23 cellular contexts compared by ENCODE assay signal in genomic region chr7:106811472-106811871, GRCh38. TPM values are rescaled to one million over a fixed set of nuclear protein-coding genes. Genes with fewer than 3 reads are reported as not detected.
DNase-seq lines count a peak whose midpoint lies in the region; ATAC-seq and TF ChIP-seq lines count a peak whose summit lies in the region.
"Had no signal": no experiment of that assay in that cellular context is flagged by ENCODE, and none has a peak within 500 bp of the region (broad histone marks: within the 10 kb centered on the region; RNA-seq: fewer than 3 reads in every experiment).

No MANE protein-coding gene starts in this region.

- H3K27me3 Mint-ChIP-seq in central memory CD8-positive, alpha-beta T cell = no peaks in the 10 kb centered on the region
- H3K27me3 Mint-ChIP-seq in T-helper 2 cell treated with Interferon-gamma antibody and Interleukin-4, amounts not matched to agents 5 μg/mL and 100 μg/mL, for 36 hours (ENCODE audit: low read depth) = peaks cover 2% of the 10 kb centered on the region

- no peak for TF ChIP-seq POLR2A in upper lobe of left lung (IDR thresholded peaks at IDR 0.05)
- no peak for TF ChIP-seq POLR2A in esophagus muscularis mucosa (IDR thresholded peaks at IDR 0.05; ENCODE audit: low read depth)

- TF ChIP-seq CTCF in upper lobe of left lung (IDR thresholded peaks at IDR 0.05) (no peak), esophagus muscularis mucosa (IDR thresholded peaks at IDR 0.05) (no peak)

- H2AFZ ChIP-seq in GM23248 (peak overlapping the region; percentile 60; the same call in 1 of the 2 replicates), mesenchymal stem cell (ENCODE audit: low read depth, low read length) (no peak overlapping the region)

- H3K4me3 ChIP-seq in GM23248 = no peak overlapping the region
- H3K4me3 ChIP-seq in mesenchymal stem cell (ENCODE audit: insufficient read depth in 1 of 2, low read depth in 1 of 2, low read length in 2 of 2) = no peak overlapping the region
- H3K4me3 ChIP-seq in skeletal muscle tissue (ENCODE audit: low read length in 3 of 3) = no peak overlapping the region
- no peak overlapping the region for H3K4me3 ChIP-seq in upper lobe of left lung
- no peak overlapping the region for H3K4me3 ChIP-seq in esophagus muscularis mucosa

- no peaks in the 10 kb centered on the region for H3K9me3 Mint-ChIP-seq in central memory CD8-positive, alpha-beta T cell
- H3K9me3 Mint-ChIP-seq in T-helper 2 cell treated with Interferon-gamma antibody and Interleukin-4, amounts not matched to agents 5 μg/mL and 100 μg/mL, for 36 hours = no peaks in the 10 kb centered on the region
- H3K9me3 Mint-ChIP-seq: CD4-positive, CD25-positive, alpha-beta regulatory T cell; IgD-negative memory B cell had no signal

- H3K36me3 Mint-ChIP-seq in central memory CD8-positive, alpha-beta T cell (ENCODE audit: insufficient read depth) = no peaks in the 10 kb centered on the region
- H3K36me3 Mint-ChIP-seq in T-helper 2 cell treated with Interferon-gamma antibody and Interleukin-4, amounts not matched to agents 5 μg/mL and 100 μg/mL, for 36 hours (ENCODE audit: low read depth) = no peaks in the 10 kb centered on the region
- H3K36me3 Mint-ChIP-seq: CD4-positive, CD25-positive, alpha-beta regulatory T cell had no signal

- H3K9me2 ChIP-seq in GM23248 (ENCODE audit: insufficient read depth) = no peaks in the 10 kb centered on the region

- H3K4me2 ChIP-seq in GM23248 (ENCODE audit: unreplicated experiment) (no peak overlapping the region), mesenchymal stem cell (ENCODE audit: low read length, poor library complexity, severe bottlenecking) (no peak overlapping the region)

- no peak overlapping the region for H2BK12ac ChIP-seq in mesenchymal stem cell (ENCODE audit: low read length in 2 of 2)

- H4K8ac ChIP-seq in mesenchymal stem cell (ENCODE audit: low read length) = no peak overlapping the region

- H3K27ac ChIP-seq in GM23248 = no peak overlapping the region
- no peak overlapping the region for H3K27ac ChIP-seq in mesenchymal stem cell (ENCODE audit: low read length, poor library complexity, severe bottlenecking)
- peak overlapping the region; percentile 72 for H3K27ac ChIP-seq in skeletal muscle tissue (ENCODE audit: low read depth, low read length)
- no peak overlapping the region for H3K27ac ChIP-seq in upper lobe of left lung
- no peak overlapping the region for H3K27ac ChIP-seq in esophagus muscularis mucosa (replicated peaks in 1 of 4)
- H3K27ac ChIP-seq: RWPE1 had no signal

- no peaks in the 10 kb centered on the region for H3K9me3 ChIP-seq in GM23248 (ENCODE audit: low read depth)
- H3K9me3 ChIP-seq in mesenchymal stem cell (ENCODE audit: control insufficient read depth, low read length) = no peaks in the 10 kb centered on the region
- H3K9me3 ChIP-seq in skeletal muscle tissue (ENCODE audit: control insufficient read depth in 3 of 3, low read length in 3 of 3) = no peaks in the 10 kb centered on the region
- no peaks in the 10 kb centered on the region for H3K9me3 ChIP-seq in upper lobe of left lung
- no peaks in the 10 kb centered on the region for H3K9me3 ChIP-seq in esophagus muscularis mucosa

- no peak overlapping the region for H3K23ac ChIP-seq in mesenchymal stem cell (ENCODE audit: low read length in 2 of 2)

- no peak overlapping the region for H3K4ac ChIP-seq in mesenchymal stem cell (ENCODE audit: low read depth in 1 of 2, low read length in 2 of 2)

- H3K27me3 ChIP-seq in GM23248 (replicated peaks; ENCODE audit: insufficient read depth) (no peaks in the 10 kb centered on the region), mesenchymal stem cell (ENCODE audit: control insufficient read depth in 1 of 2, insufficient read depth in 1 of 2, low read length in 2 of 2) (no peaks in the 10 kb centered on the region), skeletal muscle tissue (ENCODE audit: control insufficient read depth in 3 of 3, insufficient read depth in 3 of 3, low read length in 3 of 3) (no peaks in the 10 kb centered on the region), upper lobe of left lung (no peaks in the 10 kb centered on the region), esophagus muscularis mucosa (no peaks in the 10 kb centered on the region)

- H3K9ac ChIP-seq in GM23248 (no peak overlapping the region), mesenchymal stem cell (ENCODE audit: low read length) (peak overlapping the region; percentile 25), skeletal muscle tissue (ENCODE audit: low read depth in 1 of 3, low read length in 3 of 3) (no peak overlapping the region)

- H2BK5ac ChIP-seq in mesenchymal stem cell (ENCODE audit: low read depth, low read length, poor library complexity, severe bottlenecking) = no peak overlapping the region

- intact Hi-C loops in esophagus muscularis mucosa (cut with DNase I) = no loop called here

- peaks cover 12% of the 10 kb centered on the region for H3K4me1 Mint-ChIP-seq in central memory CD8-positive, alpha-beta T cell
- H3K4me1 Mint-ChIP-seq in T-helper 2 cell treated with Interferon-gamma antibody and Interleukin-4, amounts not matched to agents 5 μg/mL and 100 μg/mL, for 36 hours (ENCODE audit: low read depth) = peaks cover 8% of the 10 kb centered on the region

- no peaks in the 10 kb centered on the region for H3K79me1 ChIP-seq in mesenchymal stem cell (replicated peaks; ENCODE audit: low read length, poor library complexity, severe bottlenecking)

- H2AK5ac ChIP-seq in mesenchymal stem cell (ENCODE audit: low read length, severe bottlenecking) = no peak overlapping the region

- H3K4me3 Mint-ChIP-seq in central memory CD8-positive, alpha-beta T cell = no peak overlapping the region
- H3K4me3 Mint-ChIP-seq in T-helper 2 cell treated with Interferon-gamma antibody and Interleukin-4, amounts not matched to agents 5 μg/mL and 100 μg/mL, for 36 hours = no peak overlapping the region
- H3K4me3 Mint-ChIP-seq: CD4-positive, CD25-positive, alpha-beta regulatory T cell had no signal

- no peak overlapping the region for H3K18ac ChIP-seq in mesenchymal stem cell (ENCODE audit: low read depth in 1 of 2, low read length in 2 of 2)

- H3K79me2 ChIP-seq in GM23248 (ENCODE audit: insufficient read depth) = no peaks in the 10 kb centered on the region

- TF ChIP-seq EP300 in upper lobe of left lung (IDR thresholded peaks at IDR 0.05) = no peak
- no peak for TF ChIP-seq EP300 in esophagus muscularis mucosa (IDR thresholded peaks at IDR 0.05)

- H3K4me1 ChIP-seq in GM23248 (ENCODE audit: insufficient read depth) = 0 out of 2 replicates have a peak, but pooled peaks cover 4% of the 10 kb centered on the region
- no peaks in the 10 kb centered on the region for H3K4me1 ChIP-seq in mesenchymal stem cell (ENCODE audit: control insufficient read depth, insufficient read depth, low read depth, low read length)
- H3K4me1 ChIP-seq in skeletal muscle tissue (ENCODE audit: control insufficient read depth in 3 of 3, insufficient read depth in 3 of 3, low read length in 3 of 3) = peaks cover 0 to 17% (median 4%) of the 10 kb centered on the region in 3 donors
- H3K4me1 ChIP-seq in upper lobe of left lung = no peaks in the 10 kb centered on the region
- no peaks in the 10 kb centered on the region for H3K4me1 ChIP-seq in esophagus muscularis mucosa

- H2BK15ac ChIP-seq in mesenchymal stem cell (ENCODE audit: low read depth, poor library complexity, severe bottlenecking) = no peak overlapping the region

- no peaks in the 10 kb centered on the region for H4K20me1 ChIP-seq in GM23248 (ENCODE audit: insufficient read depth)

- H3K36me3 ChIP-seq in GM23248 (ENCODE audit: low read depth) = no peaks in the 10 kb centered on the region
- H3K36me3 ChIP-seq in mesenchymal stem cell (ENCODE audit: control insufficient read depth in 1 of 2, insufficient read depth in 2 of 2, low read depth in 1 of 2, low read length in 2 of 2) = no peaks in the 10 kb centered on the region
- H3K36me3 ChIP-seq in skeletal muscle tissue (ENCODE audit: control insufficient read depth in 3 of 3, insufficient read depth in 3 of 3, low read length in 3 of 3) = no peaks in the 10 kb centered on the region
- no peaks in the 10 kb centered on the region for H3K36me3 ChIP-seq in upper lobe of left lung
- H3K36me3 ChIP-seq in esophagus muscularis mucosa = no peaks in the 10 kb centered on the region

- no peak overlapping the region for H4K91ac ChIP-seq in mesenchymal stem cell (ENCODE audit: low read length)

- in situ Hi-C loops in GM23248 (cut with MboI) = no loop called here

- no peak overlapping the region for H2BK120ac ChIP-seq in mesenchymal stem cell (ENCODE audit: low read depth, low read length)

- WGBS in GM23248 (ENCODE audit: low coverage in 1 of 2, low lambda C conversion rate in 2 of 2, missing lambda C conversion rate in 2 of 2), 2 experiments = 24 to 44% methylated on average over 3 of the region's 3 CpGs
- 61% methylated on average over 3 of the region's 3 CpGs for WGBS in mesenchymal stem cell
- WGBS in upper lobe of left lung, 2 donors = 66 to 78% methylated on average over 3 of the region's 3 CpGs
- WGBS in esophagus muscularis mucosa = 72% methylated on average over 3 of the region's 3 CpGs

- no peak overlapping the region for H3K14ac ChIP-seq in mesenchymal stem cell (ENCODE audit: low read length in 2 of 2)

- no peak for ATAC-seq in central memory CD8-positive, alpha-beta T cell (replicated peaks; ENCODE audit: extremely low read depth, poor library complexity, severe bottlenecking)
- no peak for ATAC-seq in GM19467 (IDR thresholded peaks at IDR 0.05; ENCODE audit: unreplicated experiment)
- no peak for ATAC-seq in upper lobe of left lung (ENCODE audit: low FRiP score in 2 of 2)
- ATAC-seq: Panc1 had no signal

- DNase-seq in GM23248 (no peak), mesenchymal stem cell (no peak), upper lobe of left lung (no peak), esophagus muscularis mucosa (ENCODE audit: extremely low spot score) (no peak)
- no peak for DNase-seq in central memory CD8-positive, alpha-beta T cell (ENCODE audit: low spot score in 2 of 2)
- DNase-seq in T-helper 2 cell treated with Interferon-gamma antibody and Interleukin-4, amounts not matched to agents 5 μg/mL and 100 μg/mL, for 36 hours (ENCODE audit: low spot score) = no peak
- DNase-seq: DMS153, HCEC 1CT, NCI-H1092, NCI-H1417 treated with DMSO at 0.1 percent for 48 hours, NCI-H1694 treated with DMSO at 0.1 percent for 48 hours, NCI-H2081, NCI-H2227 treated with DMSO at 0.1 percent for 48 hours, NCI-H526 treated with DMSO at 0.1 percent for 48 hours, SHP77 had no signal

- peak overlapping the region; percentile 42 for H3K27ac Mint-ChIP-seq in central memory CD8-positive, alpha-beta T cell (ENCODE audit: low read depth)
- H3K27ac Mint-ChIP-seq in T-helper 2 cell treated with Interferon-gamma antibody and Interleukin-4, amounts not matched to agents 5 μg/mL and 100 μg/mL, for 36 hours = no peak overlapping the region
- H3K27ac Mint-ChIP-seq: CD4-positive, CD25-positive, alpha-beta regulatory T cell had no signal

- H3F3A ChIP-seq in GM23248 (ENCODE audit: insufficient read depth) = no peaks in the 10 kb centered on the region

RNA-seq across cellular contexts. Expression of gene PIK3CG, which starts 53.6 kb away (rescaled TPM):
- total RNA-seq in GM23248 (2014; rRNA removed; shearing (Covaris generic)) = not detected in 2 replicates
- not detected in 2 replicates for polyA plus RNA-seq in GM23248 (2016; fragmentation: Nextera tagmentation; extraction: Ambion mirVana)
- polyA plus RNA-seq in mesenchymal stem cell (2013, experiment 1 of 2) = 5.1 TPM
- polyA plus RNA-seq in mesenchymal stem cell (2013, experiment 2 of 2) = 5.3 TPM
- 5.2 TPM for total RNA-seq in skeletal muscle tissue
- total RNA-seq in upper lobe of left lung = 10 to 100 TPM in 3 of 6 donors, 1 to 10 TPM in 3; 7.1 to 21.9 (median 10.1) TPM
- 1 to 10 TPM; 1.8 to 3.8 (median 2.7) TPM for total RNA-seq in esophagus muscularis mucosa
- total RNA-seq: H1, NCI-H460 had no signal
- polyA plus RNA-seq: H1 had no signal
